Comparison of ENCODE assay signal across 33 cellular contexts in the genomic region with DNA sequence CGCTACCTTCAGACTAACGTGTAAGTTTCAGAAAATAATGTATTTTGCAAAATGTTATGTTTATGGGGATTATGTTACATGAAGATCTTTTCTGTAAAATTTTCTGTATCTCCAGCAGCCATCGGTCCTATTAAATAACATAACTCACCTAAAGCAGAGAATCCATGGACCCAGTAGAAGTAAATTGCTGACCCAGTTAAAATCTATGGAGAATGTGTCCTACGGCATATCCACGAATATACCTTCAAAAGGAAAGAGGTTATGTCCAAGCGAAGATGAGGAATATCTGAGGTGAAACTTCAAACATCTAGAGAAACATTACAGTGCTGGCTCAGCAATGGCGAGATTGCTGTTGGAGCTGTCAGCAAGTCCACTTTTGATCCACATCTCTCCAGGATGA.
"Had no signal": no experiment of that assay in that cellular context is flagged by ENCODE, and none has a peak within 500 bp of the region (broad histone marks: within the 10 kb centered on the region; RNA-seq: fewer than 3 reads in every experiment).

No MANE protein-coding gene starts in this region.

- H3K36me3 ChIP-seq: adrenal gland, brain microvascular endothelial cell, breast epithelium had no signal

- H3K4me3 ChIP-seq: adrenal gland, body of pancreas, breast epithelium had no signal

- ATAC-seq: activated CD8-positive, alpha-beta T cell treated with anti-CD3 and anti-CD28 coated beads for 36 hours; activated naive CD4-positive, alpha-beta T cell treated with anti-CD3 and anti-CD28 coated beads, Interleukin-2, amount 50 U/mL, for 72 hours; activated T-cell treated with anti-CD3 and anti-CD28 coated beads, Interleukin-2, amount 50 U/mL, for 4 hours; activated T-cell treated with anti-CD3 and anti-CD28 coated beads, Interleukin-2, amount 50 U/mL, for 72 hours; activated T-helper 17 cell treated with anti-CD3 and anti-CD28 coated beads, Interleukin-2, amount 50 U/mL, for 72 hours; body of pancreas had no signal

- DNase-seq: activated B cell treated with CpG ODN at 0.5 μM for 24 hours; activated CD4-positive, alpha-beta memory T cell treated with anti-CD3 and anti-CD28 coated beads for 36 hours; activated CD4-positive, alpha-beta T cell treated with anti-CD3 and anti-CD28 coated beads for 4 hours; activated CD4-positive, alpha-beta T cell treated with anti-CD3 and anti-CD28 coated beads, Interleukin-2, amount 10 ng/mL, durations not matched to agents 24 days and 14 days; activated CD4-positive, alpha-beta T cell treated with anti-CD3 and anti-CD28 coated beads, Interleukin-2, amount 50 U/mL, for 1 hour; activated CD4-positive, alpha-beta T cell treated with anti-CD3 and anti-CD28 coated beads, Interleukin-2, amount 50 U/mL, for 4 hours; activated CD4-positive, CD25-positive, alpha-beta regulatory T cell treated with anti-CD3 and anti-CD28 coated beads, Interleukin-2, amount 50 U/mL, for 72 hours; activated CD8-positive, alpha-beta memory T cell treated with anti-CD3 and anti-CD28 coated beads, Interleukin-2, amount 50 U/mL, for 4 hours; activated CD8-positive, alpha-beta T cell treated with anti-CD3 and anti-CD28 coated beads for 36 hours; activated effector memory CD4-positive, alpha-beta T cell treated with anti-CD3 and anti-CD28 coated beads, Interleukin-2, amount 50 U/mL, for 16 hours; activated gamma-delta T cell treated with Interleukin-2 at 50 U/mL for 16 hours; activated naive CD4-positive, alpha-beta T cell; activated naive CD4-positive, alpha-beta T cell treated with anti-CD3 and anti-CD28 coated beads for 36 hours; activated naive CD8-positive, alpha-beta T cell treated with anti-CD3 and anti-CD28 coated beads for 36 hours; activated T-cell treated with anti-CD3 and anti-CD28 coated beads for 4 hours; activated T-cell treated with anti-CD3 and anti-CD28 coated beads, Interleukin-2, amount 50 U/mL, for 1 hour; activated T-cell treated with anti-CD3 and anti-CD28 coated beads, Interleukin-2, amount 50 U/mL, for 4 hours; activated T-cell treated with anti-CD3 and anti-CD28 coated beads, Interleukin-2, amount 50 U/mL, for 72 hours; adrenal gland; amniotic stem cell; aorta; body of pancreas; brain microvascular endothelial cell; central memory CD4-positive, alpha-beta T cell; T-helper 1 cell; T-helper 2 cell; T-helper 9 cell had no signal

- H3K27ac ChIP-seq: adrenal gland, body of pancreas, brain microvascular endothelial cell, breast epithelium, VCaP had no signal

- H3K9me3 ChIP-seq: adrenal gland, body of pancreas, breast epithelium had no signal

- FAIRE-seq: astrocyte, TTC549 had no signal

- H3K27me3 ChIP-seq: adrenal gland, body of pancreas, brain microvascular endothelial cell, breast epithelium had no signal

- H3K4me1 ChIP-seq: adrenal gland, body of pancreas, breast epithelium had no signal
